ENCODE assay signal across 19 cellular contexts in genomic region chr11:116893437-116893836, GRCh38. TPM values are rescaled to one million over a fixed set of nuclear protein-coding genes. Genes with fewer than 3 reads are reported as not detected.
DNase-seq lines count a peak whose midpoint lies in the region; FAIRE-seq and TF ChIP-seq lines count a peak whose summit lies in the region.
"Had no signal": no experiment of that assay in that cellular context is flagged by ENCODE, and none has a peak within 500 bp of the region (broad histone marks: within the 10 kb centered on the region; RNA-seq: fewer than 3 reads in every experiment).

No MANE protein-coding gene starts in this region.

- no peak for TF ChIP-seq POLR2A in GM12892 (IDR thresholded peaks at IDR 0.05; ENCODE audit: low read depth, low read length)

- H3K27me3 Mint-ChIP-seq in activated T-helper 2 cell treated with anti-CD3 and anti-CD28 coated beads, Interferon-gamma antibody, Interleukin-2, Interleukin-4, amounts not matched to agents 10 μg/mL and 5 μg/mL and 100 μg/mL, durations not matched to agents 14 hours and 24 hours and 36 hours (ENCODE audit: low read depth), result no peaks in the 10 kb centered on the region
- H3K27me3 Mint-ChIP-seq: CD4-positive, alpha-beta memory T cell had no signal

- H3K4me3 ChIP-seq in endocrine pancreas (ENCODE audit: control insufficient read depth, insufficient read depth, low read length), result peak overlapping the region; percentile 3
- no peak overlapping the region for H3K4me3 ChIP-seq in stomach smooth muscle (ENCODE audit: low read length in 2 of 2)

- no peak for DNase-seq in GM12892 (ENCODE audit: insufficient read length)
- no peak for DNase-seq in NCI-H2107 treated with DMSO at 0.1 percent for 48 hours (lab: John Stamatoyannopoulos, UW; ENCODE audit: unreplicated experiment)
- no peak for DNase-seq in activated T-helper 2 cell treated with anti-CD3 and anti-CD28 coated beads, Interferon-gamma antibody, Interleukin-2, Interleukin-4, amounts not matched to agents 10 μg/mL and 5 μg/mL and 100 μg/mL, durations not matched to agents 14 hours and 24 hours and 36 hours (ENCODE audit: low spot score)
- DNase-seq in hippocampal formation (lab: John Stamatoyannopoulos, UW), result no peak
- DNase-seq: BE2C; Caco-2; CD4-positive, alpha-beta memory T cell; DMS 273 treated with DMSO at 0.1 percent for 48 hours; Kasumi-1; NCI-H1417; NCI-H187; NCI-H446 treated with DMSO at 0.1 percent for 48 hours; NCI-H526 treated with DMSO at 0.1 percent for 48 hours; OCI-M1 had no signal

- H3K9me3 ChIP-seq in endocrine pancreas (ENCODE audit: control insufficient read depth, low read length) (no peaks in the 10 kb centered on the region), stomach smooth muscle (ENCODE audit: control insufficient read depth in 2 of 2, low read length in 2 of 2) (no peaks in the 10 kb centered on the region)
- H3K9me3 ChIP-seq: BE2C, Caco-2 had no signal

- H3K4me1 ChIP-seq in endocrine pancreas (ENCODE audit: control insufficient read depth, insufficient read depth, low read length) (peaks cover 9% of the 10 kb centered on the region), stomach smooth muscle (ENCODE audit: control insufficient read depth, insufficient read depth, low read length) (peaks cover 8% of the 10 kb centered on the region)
- H3K4me1 ChIP-seq: BE2C, Caco-2 had no signal

- FAIRE-seq in GM12892 (lab: Jason Lieb, UNC), result peak; percentile 48
- FAIRE-seq: RCC 7860 had no signal

- H3K36me3 Mint-ChIP-seq in activated T-helper 2 cell treated with anti-CD3 and anti-CD28 coated beads, Interferon-gamma antibody, Interleukin-2, Interleukin-4, amounts not matched to agents 10 μg/mL and 5 μg/mL and 100 μg/mL, durations not matched to agents 14 hours and 24 hours and 36 hours (ENCODE audit: low read depth), result peaks cover 42% of the 10 kb centered on the region

- no peaks in the 10 kb centered on the region for H3K9me3 Mint-ChIP-seq in activated T-helper 2 cell treated with anti-CD3 and anti-CD28 coated beads, Interferon-gamma antibody, Interleukin-2, Interleukin-4, amounts not matched to agents 10 μg/mL and 5 μg/mL and 100 μg/mL, durations not matched to agents 14 hours and 24 hours and 36 hours
- H3K9me3 Mint-ChIP-seq: CD4-positive, alpha-beta memory T cell had no signal

- H3K27ac ChIP-seq in angular gyrus (ENCODE audit: low read depth, low read length) (peak overlapping the region; percentile 0), stomach smooth muscle (ENCODE audit: low read length) (peak overlapping the region; percentile 33)

- no peak overlapping the region for H3K4me3 Mint-ChIP-seq in activated T-helper 2 cell treated with anti-CD3 and anti-CD28 coated beads, Interferon-gamma antibody, Interleukin-2, Interleukin-4, amounts not matched to agents 10 μg/mL and 5 μg/mL and 100 μg/mL, durations not matched to agents 14 hours and 24 hours and 36 hours (ENCODE audit: low read depth)
- H3K4me3 Mint-ChIP-seq: CD4-positive, alpha-beta memory T cell had no signal

- intact Hi-C loops in activated T-helper 2 cell treated with anti-CD3 and anti-CD28 coated beads, Interferon-gamma antibody, Interleukin-2, Interleukin-4, amounts not matched to agents 10 μg/mL and 5 μg/mL and 100 μg/mL, durations not matched to agents 14 hours and 24 hours and 36 hours (cut with micrococcal nuclease), result no loop called here

- no peaks in the 10 kb centered on the region for H3K36me3 ChIP-seq in endocrine pancreas (ENCODE audit: control insufficient read depth, insufficient read depth, low read length)
- peaks cover 12 to 13% of the 10 kb centered on the region in 2 donors for H3K36me3 ChIP-seq in stomach smooth muscle (ENCODE audit: control insufficient read depth in 2 of 2, insufficient read depth in 2 of 2, low read length in 2 of 2)

- H3K9ac ChIP-seq in endocrine pancreas (ENCODE audit: control insufficient read depth, insufficient read depth, low read length), result no peak overlapping the region
- H3K9ac ChIP-seq in stomach smooth muscle (ENCODE audit: low read length in 2 of 2), result no peak overlapping the region

- H3K4me1 Mint-ChIP-seq in activated T-helper 2 cell treated with anti-CD3 and anti-CD28 coated beads, Interferon-gamma antibody, Interleukin-2, Interleukin-4, amounts not matched to agents 10 μg/mL and 5 μg/mL and 100 μg/mL, durations not matched to agents 14 hours and 24 hours and 36 hours (ENCODE audit: low read depth), result peaks cover 15% of the 10 kb centered on the region

- H3K27ac Mint-ChIP-seq in activated T-helper 2 cell treated with anti-CD3 and anti-CD28 coated beads, Interferon-gamma antibody, Interleukin-2, Interleukin-4, amounts not matched to agents 10 μg/mL and 5 μg/mL and 100 μg/mL, durations not matched to agents 14 hours and 24 hours and 36 hours, result no peak overlapping the region

- H3K27me3 ChIP-seq in endocrine pancreas (ENCODE audit: control insufficient read depth, insufficient read depth, low read length) (no peaks in the 10 kb centered on the region), stomach smooth muscle (ENCODE audit: control insufficient read depth in 1 of 2, insufficient read depth in 2 of 2, low read length in 2 of 2) (no peaks in the 10 kb centered on the region)
- H3K27me3 ChIP-seq: BE2C had no signal

RNA-seq across cellular contexts. Expression of gene APOA1, which starts 56.0 kb away (rescaled TPM):
- polyA plus RNA-seq in GM12892 (2012; ENCODE audit: missing spikeins), result not detected
- not detected in 2 replicates for total RNA-seq in activated T-helper 2 cell treated with anti-CD3 and anti-CD28 coated beads, Interferon-gamma antibody, Interleukin-2, Interleukin-4, amounts not matched to agents 10 μg/mL and 5 μg/mL and 100 μg/mL, durations not matched to agents 14 hours and 24 hours and 36 hours
- total RNA-seq: MCF 10A had no signal
